In the genomic region with DNA sequence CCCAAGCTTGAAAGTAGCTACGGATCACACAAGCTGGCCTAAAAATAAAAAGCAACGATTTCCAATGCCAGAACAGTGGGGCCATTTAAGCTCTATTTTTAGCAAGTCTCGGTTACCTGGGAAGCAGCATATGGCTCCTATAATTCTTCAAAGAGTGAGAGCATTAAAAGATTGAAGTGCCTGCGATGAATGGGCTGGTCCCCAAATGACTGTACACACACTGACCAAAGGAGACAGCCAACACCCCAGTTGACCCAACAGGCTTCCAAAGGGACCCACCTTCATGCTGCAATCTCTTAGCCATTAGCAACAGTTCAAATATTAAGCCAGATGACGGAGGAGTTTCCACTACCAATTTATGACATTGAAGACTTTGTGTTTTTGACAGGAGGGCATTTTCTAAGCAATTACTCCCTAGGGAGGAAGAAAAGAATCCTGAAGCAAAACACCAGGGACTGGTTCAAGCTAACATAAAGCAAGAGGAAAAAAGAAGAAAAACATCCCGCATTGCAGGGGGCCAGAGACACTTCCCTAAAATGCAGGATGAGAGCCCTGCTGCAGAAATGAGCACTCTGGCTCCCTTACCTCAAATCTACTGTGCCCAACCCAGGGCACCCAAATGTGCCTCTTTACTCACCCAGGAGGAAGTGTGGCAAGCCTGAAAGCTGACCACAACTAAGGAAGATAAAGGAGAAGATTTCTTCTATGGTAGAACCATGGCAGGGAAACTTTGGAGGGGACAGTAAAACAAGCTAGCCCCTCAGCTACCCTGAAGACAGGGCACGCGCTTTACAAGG, we compare ENCODE assay signal across 13 cellular contexts. TPM values are rescaled to one million over a fixed set of nuclear protein-coding genes. Genes with fewer than 3 reads are reported as not detected.
DNase-seq lines count a peak whose midpoint lies in the region; ATAC-seq and TF ChIP-seq lines count a peak whose summit lies in the region.
"Had no signal": no experiment of that assay in that cellular context is flagged by ENCODE, and none has a peak within 500 bp of the region (broad histone marks: within the 10 kb centered on the region; RNA-seq: fewer than 3 reads in every experiment).

No MANE protein-coding gene starts in this region.

- no peaks in the 10 kb centered on the region for H3K9me3 Mint-ChIP-seq in CD4-positive, alpha-beta T cell
- peaks cover 6% of the 10 kb centered on the region; the same call in 1 of the 2 replicates for H3K9me3 Mint-ChIP-seq in WTC11

- H3K4me3 ChIP-seq in KMS-11 (IDR thresholded peaks at IDR 0.05; ENCODE audit: insufficient read depth, low read depth, low read length) = no peak overlapping the region
- H3K4me3 ChIP-seq in smooth muscle cell = no peak overlapping the region
- H3K4me3 ChIP-seq in transverse colon = no peak overlapping the region
- H3K4me3 ChIP-seq: SK-N-MC, tibial artery had no signal

- no peaks in the 10 kb centered on the region for H3K36me3 ChIP-seq in KMS-11 (ENCODE audit: insufficient read depth)
- H3K36me3 ChIP-seq in smooth muscle cell (ENCODE audit: low read depth) = no peaks in the 10 kb centered on the region
- H3K36me3 ChIP-seq in transverse colon = no peaks in the 10 kb centered on the region
- H3K36me3 ChIP-seq: tibial artery had no signal

- POLR2A ChIA-PET in CD4-positive, alpha-beta T cell (lab: Charles Lee) = interaction anchor here (0.7 to 1.7 kb wide), 3 partner anchors 9 to 39 kb away, joined by 3 to 7 read pairs (median 4); no protein-coding TSS in a partner anchor
- POLR2A ChIA-PET in WTC11 (lab: Charles Lee) (no interaction called here), GM10248 (lab: Yijun Ruan, JAX) (interaction anchor here (1.1 kb wide), 1 partner anchor 15 kb away, joined by 4 read pairs; no protein-coding TSS in a partner anchor)

- no peak for TF ChIP-seq POLR2A in transverse colon (IDR thresholded peaks at IDR 0.05)

- no peak for TF ChIP-seq EP300 in transverse colon (IDR thresholded peaks at IDR 0.05; ENCODE audit: low read depth)

- H3K4me2 ChIP-seq in KMS-11 (peak overlapping the region; percentile 68), smooth muscle cell (no peak overlapping the region)

- 71% methylated on average over 8 of the region's 8 CpGs for WGBS in smooth muscle cell (ENCODE audit: low lambda C conversion rate)
- WGBS in transverse colon (ENCODE audit: low coverage in 1 of 2), 2 donors = 58 to 67% methylated on average over 2 to 8 of the region's 8 CpGs

- no peaks in the 10 kb centered on the region for H4K20me1 ChIP-seq in KMS-11 (ENCODE audit: insufficient read depth)
- no peaks in the 10 kb centered on the region for H4K20me1 ChIP-seq in smooth muscle cell (ENCODE audit: low read depth)

- no peaks in the 10 kb centered on the region for H3K27me3 Mint-ChIP-seq in CD4-positive, alpha-beta T cell
- peaks cover 11% of the 10 kb centered on the region for H3K27me3 Mint-ChIP-seq in WTC11 (ENCODE audit: low read depth)

- no peaks in the 10 kb centered on the region for H3K9me3 ChIP-seq in CD4-positive, alpha-beta T cell (ENCODE audit: control insufficient read depth, low read length)
- H3K9me3 ChIP-seq in smooth muscle cell (replicated peaks; ENCODE audit: low read depth) = no peaks in the 10 kb centered on the region
- no peaks in the 10 kb centered on the region for H3K9me3 ChIP-seq in transverse colon
- H3K9me3 ChIP-seq: tibial artery had no signal

- H3K9ac ChIP-seq in KMS-11 (no peak overlapping the region), smooth muscle cell (ENCODE audit: low read depth) (no peak overlapping the region)

- in situ Hi-C loops in transverse colon (cut with MboI; ENCODE audit: low pct_ligation_motif_present in 1 of 4, low pct_unique_long_range_greater_than_20kb in 1 of 4, low sequenced_read_pairs in 3 of 4) = no loop called here

- no peaks in the 10 kb centered on the region for H3F3A ChIP-seq in smooth muscle cell (ENCODE audit: low read depth)

- H3K79me2 ChIP-seq in KMS-11 (ENCODE audit: insufficient read depth, low read depth) (peaks cover 41% of the 10 kb centered on the region; the same call in 1 of the 2 replicates), smooth muscle cell (ENCODE audit: low read depth) (peaks cover 23% of the 10 kb centered on the region)

- H3K4me1 ChIP-seq in KMS-11 (ENCODE audit: low read depth, poor library complexity, severe bottlenecking) (peaks cover 90% of the 10 kb centered on the region), smooth muscle cell (ENCODE audit: low read depth) (no peaks in the 10 kb centered on the region), transverse colon (peaks cover 0 to 3% (median 0%) of the 10 kb centered on the region in 4 donors)
- H3K4me1 ChIP-seq: tibial artery had no signal

- H2AFZ ChIP-seq in KMS-11 (ENCODE audit: low read depth) (no peak overlapping the region), smooth muscle cell (ENCODE audit: low read depth) (no peak overlapping the region)

- CTCF ChIA-PET in CD4-positive, alpha-beta T cell (lab: Charles Lee) = no interaction called here
- CTCF ChIA-PET in WTC11 (lab: Charles Lee) = no interaction called here
- CTCF ChIA-PET in GM10248 (lab: Yijun Ruan, JAX) = no interaction called here

- H3K27ac Mint-ChIP-seq in CD4-positive, alpha-beta T cell = peak overlapping the region; percentile 68
- peak overlapping the region; percentile 19; the same call in 1 of the 2 replicates for H3K27ac Mint-ChIP-seq in WTC11

- no peak overlapping the region for H3K27ac ChIP-seq in CD4-positive, alpha-beta T cell (ENCODE audit: low read depth, low read length)
- H3K27ac ChIP-seq in KMS-11 = peak overlapping the region; percentile 41
- H3K27ac ChIP-seq in smooth muscle cell (ENCODE audit: low read depth) = no peak overlapping the region
- no peak overlapping the region for H3K27ac ChIP-seq in transverse colon
- H3K27ac ChIP-seq: SK-N-MC, tibial artery had no signal

- H3K36me3 Mint-ChIP-seq in CD4-positive, alpha-beta T cell (ENCODE audit: low read depth) = no peaks in the 10 kb centered on the region
- no peaks in the 10 kb centered on the region; the same call in 1 of the 2 replicates for H3K36me3 Mint-ChIP-seq in WTC11

- H3K4me1 Mint-ChIP-seq in CD4-positive, alpha-beta T cell (ENCODE audit: low read depth) = peaks cover 78% of the 10 kb centered on the region
- peaks cover 53% of the 10 kb centered on the region for H3K4me1 Mint-ChIP-seq in WTC11

- no peak for TF ChIP-seq CTCF in CD4-positive, alpha-beta T cell (IDR thresholded peaks at IDR 0.05)
- TF ChIP-seq CTCF in KMS-11 (conservative IDR thresholded peaks at IDR 0.05; ENCODE audit: low read depth, low read length) (no peak), WTC11 (IDR thresholded peaks at IDR 0.05) (no peak), smooth muscle cell (IDR thresholded peaks at IDR 0.05; ENCODE audit: borderline replicate concordance, insufficient read depth, poor library complexity, severe bottlenecking) (no peak), transverse colon (IDR thresholded peaks at IDR 0.05) (no peak), GM10248 (IDR thresholded peaks at IDR 0.05; ENCODE audit: control extremely low read depth, extremely low read depth, low read depth, missing control alignments) (no peak)

- DNase-seq in CD4-positive, alpha-beta T cell = no peak
- DNase-seq in WTC11 (ENCODE audit: low spot score) (no peak), mesenteric fat pad (ENCODE audit: low spot score) (peak; percentile 12), smooth muscle cell (lab: John Stamatoyannopoulos, UW; ENCODE audit: unreplicated experiment) (no peak), transverse colon (no peak), GM10248 (ENCODE audit: extremely low spot score) (no peak)
- DNase-seq: activated effector memory CD4-positive, alpha-beta T cell treated with anti-CD3 and anti-CD28 coated beads, Interleukin-2, amount 50 U/mL, for 16 hours; NCI-H2029; stimulated activated CD4-positive, alpha-beta T cell treated with anti-CD3 and anti-CD28 coated beads, Interleukin-2, amount 100 ng/mL, for 48 hours had no signal

- H3K4me3 Mint-ChIP-seq in CD4-positive, alpha-beta T cell = peak overlapping the region; percentile 18
- no peak overlapping the region for H3K4me3 Mint-ChIP-seq in WTC11

- ATAC-seq in CD4-positive, alpha-beta T cell (ENCODE audit: poor library complexity) = peak; percentile 62
- ATAC-seq in WTC11 = no peak
- ATAC-seq in HG03432 (IDR thresholded peaks at IDR 0.05; ENCODE audit: unreplicated experiment) = no peak

- H3K27me3 ChIP-seq in CD4-positive, alpha-beta T cell (ENCODE audit: control insufficient read depth, insufficient read depth, low read length) = no peaks in the 10 kb centered on the region
- H3K27me3 ChIP-seq in KMS-11 (ENCODE audit: insufficient read depth, low read depth) = no peaks in the 10 kb centered on the region
- no peaks in the 10 kb centered on the region for H3K27me3 ChIP-seq in smooth muscle cell (ENCODE audit: low read depth)
- no peaks in the 10 kb centered on the region for H3K27me3 ChIP-seq in transverse colon
- H3K27me3 ChIP-seq: tibial artery had no signal

- intact Hi-C loops in CD4-positive, alpha-beta T cell (cut with DNase I, micrococcal nuclease) = loop anchor here in 1 of 2 experiments (2.0 kb wide), 1 partner anchor 25 kb away; no protein-coding TSS in a partner anchor
- intact Hi-C loops in transverse colon (cut with DNase I; ENCODE audit: low total_unique reads) = no loop called here

TF ChIP-seq in WTC11, 78 proteins besides CTCF, POLR2A, EP300 and RAD21:
- TF ChIP-seq ZNF423 (CRISPR knock-in tag; IDR thresholded peaks at IDR 0.05) (no peak), KAT7 (CRISPR knock-in tag; IDR thresholded peaks at IDR 0.05; ENCODE audit: borderline replicate concordance) (no peak), SMAD3 (CRISPR knock-in tag; IDR thresholded peaks at IDR 0.05; ENCODE audit: borderline replicate concordance) (no peak), RORB (CRISPR knock-in tag; IDR thresholded peaks at IDR 0.05) (no peak), ZNF219 (CRISPR knock-in tag; IDR thresholded peaks at IDR 0.05; ENCODE audit: borderline replicate concordance) (no peak), NFE2L1 (CRISPR knock-in tag; IDR thresholded peaks at IDR 0.05) (no peak), ZNF396 (CRISPR knock-in tag; IDR thresholded peaks at IDR 0.05; ENCODE audit: borderline replicate concordance) (no peak), PRRX2 (CRISPR knock-in tag; IDR thresholded peaks at IDR 0.05) (no peak), NR3C1 (CRISPR knock-in tag; conservative IDR thresholded peaks at IDR 0.05; ENCODE audit: low read depth) (no peak), NFATC4 (CRISPR knock-in tag; IDR thresholded peaks at IDR 0.05) (no peak), FOXP1 (CRISPR knock-in tag; IDR thresholded peaks at IDR 0.05; ENCODE audit: borderline replicate concordance) (no peak)

RNA-seq across cellular contexts. Expression of gene SH3KBP1, which starts 21.6 kb away (rescaled TPM):
- 10 to 100 TPM; 64.7 to 65.9 TPM for total RNA-seq in CD4-positive, alpha-beta T cell
- total RNA-seq in WTC11 (2021) (15.9 to 18.6 TPM (median 18.3 TPM) in 3 replicates), mesenteric fat pad (101 TPM), smooth muscle cell (69.7 and 76.8 TPM in 2 replicates), transverse colon (10 to 100 TPM; 15.0 to 62.9 (median 29.9) TPM)
- 68.0 and 77.3 TPM in 2 replicates for polyA plus RNA-seq in smooth muscle cell
